ENCODE assay signal across 18 cellular contexts in the genomic region with DNA sequence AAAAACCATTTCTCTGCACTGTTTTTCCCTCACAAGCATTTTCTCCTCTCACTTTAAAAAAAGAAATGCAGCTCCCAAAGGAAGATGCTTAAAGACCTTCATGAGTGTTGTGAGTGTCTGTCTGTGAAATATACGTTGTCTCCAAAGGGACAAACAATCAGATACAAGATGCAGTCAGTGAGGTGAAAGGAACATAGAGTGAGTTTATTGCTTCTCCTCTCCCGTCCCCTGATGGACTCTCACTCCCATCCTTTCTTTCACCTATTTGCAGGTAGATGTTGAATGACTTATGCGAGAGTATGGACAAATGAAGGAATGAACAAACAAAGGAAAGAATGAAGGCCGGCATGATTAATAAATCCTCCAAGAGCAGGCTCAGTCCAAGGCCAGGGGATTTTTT.
DNase-seq lines count a peak whose midpoint lies in the region; ATAC-seq, FAIRE-seq and TF ChIP-seq lines count a peak whose summit lies in the region.
"Had no signal": no experiment of that assay in that cellular context is flagged by ENCODE, and none has a peak within 500 bp of the region (broad histone marks: within the 10 kb centered on the region; RNA-seq: fewer than 3 reads in every experiment).

No MANE protein-coding gene starts in this region.

- H3K36me3 Mint-ChIP-seq in MCF 10A (ENCODE audit: insufficient read depth, unreplicated experiment) = peaks cover 45% of the 10 kb centered on the region
- peaks cover 12% of the 10 kb centered on the region for H3K36me3 Mint-ChIP-seq in effector memory CD8-positive, alpha-beta T cell (ENCODE audit: insufficient read depth)

- intact Hi-C loops in MCF 10A (cut with micrococcal nuclease) (no loop called here), breast epithelium (cut with DNase I; ENCODE audit: low total_unique reads) (no loop called here)

- peak overlapping the region; percentile 24 for H3K27ac Mint-ChIP-seq in MCF 10A (ENCODE audit: low read depth, unreplicated experiment)
- peak overlapping the region; percentile 16 to 90 for H3K27ac Mint-ChIP-seq in effector memory CD8-positive, alpha-beta T cell
- H3K27ac Mint-ChIP-seq: progenitor cell of endocrine pancreas had no signal

- peaks cover 0 to 37% of the 10 kb centered on the region in 2 donors for H3K27me3 ChIP-seq in breast epithelium
- H3K27me3 ChIP-seq in RWPE2 (ENCODE audit: insufficient read depth, poor library complexity, severe bottlenecking) = no peaks in the 10 kb centered on the region
- H3K27me3 ChIP-seq: BE2C, gastroesophageal sphincter, Peyer's patch had no signal

- no peak for TF ChIP-seq CTCF in MCF 10A (IDR thresholded peaks at IDR 0.05; ENCODE audit: unreplicated experiment)
- TF ChIP-seq CTCF in breast epithelium (IDR thresholded peaks at IDR 0.05) = no peak
- no peak for TF ChIP-seq CTCF in RWPE2 (IDR thresholded peaks at IDR 0.05; ENCODE audit: poor library complexity, severe bottlenecking)
- no peak for TF ChIP-seq CTCF in D721Med (IDR thresholded peaks at IDR 0.05; ENCODE audit: insufficient read depth, missing control alignments)

- no peak for DNase-seq in MCF 10A (ENCODE audit: unreplicated experiment)
- no peak for DNase-seq in breast epithelium (ENCODE audit: low spot score in 2 of 2)
- no peak for DNase-seq in RWPE2 (ENCODE audit: low spot score)
- no peak for DNase-seq in effector memory CD8-positive, alpha-beta T cell
- DNase-seq in T-helper 9 cell = no peak
- DNase-seq in stimulated activated CD8-positive, alpha-beta memory T cell treated with anti-CD3 and anti-CD28 coated beads, Interleukin-4, amount 100 ng/mL, for 48 hours = no peak
- no peak for DNase-seq in D721Med (ENCODE audit: insufficient read length, low spot score)
- DNase-seq: activated CD8-positive, alpha-beta memory T cell treated with anti-CD3 and anti-CD28 coated beads for 24 hours; aorta; BE2C; GDM1; islet precursor cell; mucosa of descending colon; NCI-H510A treated with DMSO at 0.1 percent for 48 hours; Peyer's patch had no signal

- no TSS peak for BruUV-seq in MCF 10A (replicated peaks; lab: Mats Ljungman, UMichigan)

- FAIRE-seq in D721Med (lab: Jason Lieb, UNC) = no peak

- CTCF ChIA-PET in MCF 10A (lab: Yijun Ruan, JAX) = no interaction called here

- peaks cover 29% of the 10 kb centered on the region for H3K4me1 Mint-ChIP-seq in MCF 10A (ENCODE audit: insufficient read depth, unreplicated experiment)
- H3K4me1 Mint-ChIP-seq in effector memory CD8-positive, alpha-beta T cell (ENCODE audit: low read depth in 2 of 2) = peaks cover 30 to 56% of the 10 kb centered on the region in 2 donors

- H3K27me3 Mint-ChIP-seq in MCF 10A (ENCODE audit: insufficient read depth, unreplicated experiment) = peaks cover 41% of the 10 kb centered on the region
- H3K27me3 Mint-ChIP-seq in effector memory CD8-positive, alpha-beta T cell = no peaks in the 10 kb centered on the region
- H3K27me3 Mint-ChIP-seq: progenitor cell of endocrine pancreas had no signal

- H3K4me3 ChIP-seq in breast epithelium = no peak overlapping the region
- H3K4me3 ChIP-seq in RWPE2 (ENCODE audit: severe bottlenecking) = no peak overlapping the region
- H3K4me3 ChIP-seq: gastroesophageal sphincter, mucosa of descending colon, Peyer's patch had no signal

- POLR2A ChIA-PET in MCF 10A (lab: Yijun Ruan, JAX) = no interaction called here

- H3K9me3 Mint-ChIP-seq in MCF 10A (ENCODE audit: unreplicated experiment) = no peaks in the 10 kb centered on the region
- H3K9me3 Mint-ChIP-seq in effector memory CD8-positive, alpha-beta T cell = no peaks in the 10 kb centered on the region

- H3K4me1 ChIP-seq in breast epithelium (no peaks in the 10 kb centered on the region), RWPE2 (ENCODE audit: insufficient read depth, poor library complexity, severe bottlenecking) (peaks cover 94% of the 10 kb centered on the region)
- H3K4me1 ChIP-seq: BE2C, gastroesophageal sphincter, Peyer's patch had no signal

- H3K4me3 Mint-ChIP-seq in MCF 10A (ENCODE audit: unreplicated experiment) = peak overlapping the region; percentile 15
- peak overlapping the region; percentile 57 to 60 for H3K4me3 Mint-ChIP-seq in effector memory CD8-positive, alpha-beta T cell

- H3K27ac ChIP-seq in breast epithelium = no peak overlapping the region
- H3K27ac ChIP-seq in RWPE2 (ENCODE audit: poor library complexity, severe bottlenecking) = peak overlapping the region; percentile 97
- H3K27ac ChIP-seq: gastroesophageal sphincter had no signal

- no peaks in the 10 kb centered on the region for H3K9me3 ChIP-seq in breast epithelium
- no peaks in the 10 kb centered on the region for H3K9me3 ChIP-seq in RWPE2 (ENCODE audit: severe bottlenecking)
- H3K9me3 ChIP-seq: BE2C, gastroesophageal sphincter, mucosa of descending colon, Peyer's patch had no signal

- ATAC-seq in RWPE2 (ENCODE audit: low read depth) = no peak
- no peak for ATAC-seq in effector memory CD8-positive, alpha-beta T cell (replicated peaks)
- ATAC-seq in GM18870 (IDR thresholded peaks at IDR 0.05; ENCODE audit: unreplicated experiment) = no peak
- ATAC-seq: gastroesophageal sphincter, mucosa of descending colon had no signal

- no peak for TF ChIP-seq POLR2A in breast epithelium (IDR thresholded peaks at IDR 0.05)

- no peaks in the 10 kb centered on the region for H3K36me3 ChIP-seq in breast epithelium
- H3K36me3 ChIP-seq in RWPE2 (ENCODE audit: low read depth) = peaks cover 98% of the 10 kb centered on the region
- H3K36me3 ChIP-seq: BE2C, gastroesophageal sphincter, Peyer's patch had no signal
